ENCODE assay signal across 8 cellular contexts in genomic region chr7:1087952-1088920, GRCh38. TPM values are rescaled to one million over a fixed set of nuclear protein-coding genes. Genes with fewer than 3 reads are reported as not detected.
DNase-seq lines count a peak whose midpoint lies in the region; ATAC-seq and TF ChIP-seq lines count a peak whose summit lies in the region.

Gene GPER1 (plus strand): TSS chr7:1088113. CDS start chr7:1091729, 3,616 bp downstream.

- TF ChIP-seq CTCF in Loucy (conservative IDR thresholded peaks at IDR 0.05; ENCODE audit: low read length) (no peak), MCF 10A (IDR thresholded peaks at IDR 0.05; ENCODE audit: unreplicated experiment) (no peak)

- H3K4me2 ChIP-seq in Loucy (ENCODE audit: low read depth, low read length, poor library complexity, severe bottlenecking): no peak within 1 kb of the TSS

- peak within 1 kb of the TSS; percentile 73; the same call in 1 of the 2 replicates for H2AFZ ChIP-seq in Loucy (ENCODE audit: low read length)

- intact Hi-C loops in MCF 10A (cut with micrococcal nuclease): loop anchor here (5.0 kb wide), 2 partner anchors 49 to 74 kb away; partner anchors contain the start of gene ZFAND2A

- ATAC-seq in HG03520 (IDR thresholded peaks at IDR 0.05; ENCODE audit: unreplicated experiment): no peak

- H3K27me3 Mint-ChIP-seq in MCF 10A (ENCODE audit: insufficient read depth, unreplicated experiment): no peaks in the 10 kb centered on the region

- no peak within 1 kb of the TSS for H3K27ac Mint-ChIP-seq in MCF 10A (ENCODE audit: low read depth, unreplicated experiment)

- no peaks in the 10 kb centered on the region for H3K9me2 ChIP-seq in Loucy (replicated peaks; ENCODE audit: low read depth, low read length)

- DNase-seq in COLO829 (ENCODE audit: low spot score): peak; percentile 75
- peak; percentile 58 for DNase-seq in MCF 10A (ENCODE audit: unreplicated experiment)
- DNase-seq in islet precursor cell: peak; percentile 88
- no peak for DNase-seq in NCI-H2171 (lab: John Stamatoyannopoulos, UW)
- no peak for DNase-seq in OCI-M1 (lab: John Stamatoyannopoulos, UW)

- POLR2A ChIA-PET in MCF 10A (lab: Yijun Ruan, JAX): interaction anchor here (1.2 to 1.5 kb wide), 4 partner anchors 13 to 70 kb away, joined by 3 to 6 read pairs (median 5); a partner anchor contains a TSS

- H3K9ac ChIP-seq in Loucy (ENCODE audit: low read depth, low read length, poor library complexity, severe bottlenecking) (peak within 1 kb of the TSS; percentile 18), stomach smooth muscle (ENCODE audit: low read length in 2 of 2) (peak within 1 kb of the TSS; percentile 49 to 74)

- CTCF ChIA-PET in MCF 10A (lab: Yijun Ruan, JAX): interaction anchor here (0.6 to 1.7 kb wide), 8 partner anchors 8 to 370 kb away, joined by 3 to 6 read pairs (median 3); no protein-coding TSS in a partner anchor

- H3K4me1 ChIP-seq in Loucy (ENCODE audit: insufficient read depth, low read length, poor library complexity, severe bottlenecking): peaks cover 4% of the 10 kb centered on the region
- peaks cover 23% of the 10 kb centered on the region for H3K4me1 ChIP-seq in stomach smooth muscle (ENCODE audit: control insufficient read depth, insufficient read depth, low read length)

- peak within 1 kb of the TSS; percentile 81 for H3K4me3 Mint-ChIP-seq in MCF 10A (ENCODE audit: unreplicated experiment)

- BruUV-seq in MCF 10A (replicated peaks; lab: Mats Ljungman, UMichigan): no TSS peak

- H3K27me3 ChIP-seq in Loucy (ENCODE audit: insufficient read depth, low read length, poor library complexity, severe bottlenecking) (no peaks in the 10 kb centered on the region), stomach smooth muscle (ENCODE audit: control insufficient read depth in 1 of 2, insufficient read depth in 2 of 2, low read length in 2 of 2) (no peaks in the 10 kb centered on the region)

- peak within 1 kb of the TSS; percentile 76 for H3K27ac ChIP-seq in stomach smooth muscle (ENCODE audit: low read length)

- peaks cover 5% of the 10 kb centered on the region for H3K36me3 Mint-ChIP-seq in MCF 10A (ENCODE audit: insufficient read depth, unreplicated experiment)

- peaks cover 24% of the 10 kb centered on the region for H3K4me1 Mint-ChIP-seq in MCF 10A (ENCODE audit: insufficient read depth, unreplicated experiment)

- H3K36me3 ChIP-seq in Loucy (ENCODE audit: insufficient read depth, low read length) (no peaks in the 10 kb centered on the region), stomach smooth muscle (ENCODE audit: control insufficient read depth in 2 of 2, insufficient read depth in 2 of 2, low read length in 2 of 2) (peaks cover 8 to 13% of the 10 kb centered on the region in 2 donors)

- no peak within 1 kb of the TSS for H3K4me3 ChIP-seq in Loucy (ENCODE audit: low read length, poor library complexity, severe bottlenecking)
- H3K4me3 ChIP-seq in stomach smooth muscle (ENCODE audit: low read length in 2 of 2): peak within 1 kb of the TSS; percentile 70 to 80

- no peaks in the 10 kb centered on the region for H3K79me2 ChIP-seq in Loucy (ENCODE audit: insufficient read depth, low read length)

- H3K9me3 ChIP-seq in Loucy (ENCODE audit: insufficient read depth, low read depth, low read length): no peaks in the 10 kb centered on the region
- H3K9me3 ChIP-seq in stomach smooth muscle (ENCODE audit: control insufficient read depth in 2 of 2, low read length in 2 of 2): no peaks in the 10 kb centered on the region

- no peaks in the 10 kb centered on the region for H3F3A ChIP-seq in Loucy (ENCODE audit: low read depth)

- H3K9me3 Mint-ChIP-seq in MCF 10A (ENCODE audit: unreplicated experiment): no peaks in the 10 kb centered on the region

- no peaks in the 10 kb centered on the region for H4K20me1 ChIP-seq in Loucy (ENCODE audit: insufficient read depth, low read length, poor library complexity, severe bottlenecking)

RNA-seq across cellular contexts. Expression of gene GPER1, which starts in this region (rescaled TPM):
- total RNA-seq in MCF 10A (2022): 0.28 and 0.32 TPM in 2 replicates

Comparison
In these comparisons a context has a peak if more than half of its experiments do, and no peak if none do; other contexts are left out.
1. Peak in DNase-seq in MCF 10A; RNA of the gene not detected or under 1 TPM.
2. DNase-seq: peak in COLO829 (single experiment) and islet precursor cell (single experiment); none in NCI-H2171 (single experiment) and OCI-M1 (single experiment).